Comparison of ENCODE assay signal across 1 cellular context in the genomic region with DNA sequence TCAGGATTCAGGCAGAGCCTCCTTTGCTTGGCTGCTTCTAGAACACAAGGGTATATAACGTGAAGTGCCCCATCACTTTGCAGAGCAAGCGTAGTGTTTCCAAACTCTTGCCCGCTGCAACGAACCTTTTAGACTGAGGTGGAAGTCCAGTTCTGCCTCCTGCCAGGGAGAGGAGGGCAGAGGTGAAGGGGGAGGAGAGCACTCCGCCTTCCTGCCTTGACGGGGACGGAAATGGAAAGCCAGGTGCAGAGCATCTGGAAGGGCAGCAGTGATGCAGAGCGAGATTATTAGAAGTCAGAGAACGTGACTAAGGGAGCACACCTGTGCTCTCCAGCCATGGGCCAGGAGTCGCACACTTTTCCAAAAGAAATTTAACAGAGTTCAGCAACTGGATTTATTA.
TF ChIP-seq lines count a peak whose summit lies in the region.

No MANE protein-coding gene starts in this region.

TF ChIP-seq in HepG2, 621 proteins besides CTCF, POLR2A, EP300 and RAD21 (continued from another document and continues in another):
- TF ChIP-seq, protein P1, sequence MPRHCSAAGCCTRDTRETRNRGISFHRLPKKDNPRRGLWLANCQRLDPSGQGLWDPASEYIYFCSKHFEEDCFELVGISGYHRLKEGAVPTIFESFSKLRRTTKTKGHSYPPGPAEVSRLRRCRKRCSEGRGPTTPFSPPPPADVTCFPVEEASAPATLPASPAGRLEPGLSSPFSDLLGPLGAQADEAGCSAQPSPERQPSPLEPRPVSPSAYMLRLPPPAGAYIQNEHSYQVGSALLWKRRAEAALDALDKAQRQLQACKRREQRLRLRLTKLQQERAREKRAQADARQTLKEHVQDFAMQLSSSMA (CRISPR knock-in tag; IDR thresholded peaks at IDR 0.05), result 0 out of 2 replicates have a peak, but pooled peaks have one; percentile 22
- TF ChIP-seq MAFF (IDR thresholded peaks at IDR 0.05; ENCODE audit: low read depth, low read length) (no peak), ZNF552 (CRISPR knock-in tag; IDR thresholded peaks at IDR 0.05; ENCODE audit: borderline replicate concordance) (no peak), IRX3 (CRISPR knock-in tag; IDR thresholded peaks at IDR 0.05; ENCODE audit: borderline replicate concordance, low read depth) (no peak), NFE2 (CRISPR knock-in tag; IDR thresholded peaks at IDR 0.05) (no peak), RXRB (CRISPR knock-in tag; IDR thresholded peaks at IDR 0.05; ENCODE audit: borderline replicate concordance) (peak; percentile 73; the same call in 1 of the 2 replicates), ZNF24 (IDR thresholded peaks at IDR 0.05) (no peak), ZNF530 (CRISPR knock-in tag; IDR thresholded peaks at IDR 0.05; ENCODE audit: low read depth) (no peak), STAG1 (CRISPR knock-in tag; IDR thresholded peaks at IDR 0.05) (peak; percentile 19; the same call in 1 of the 2 replicates), PHF8 (CRISPR knock-in tag; IDR thresholded peaks at IDR 0.05) (0 out of 2 replicates have a peak, but pooled peaks have one; percentile 20), ZFY (CRISPR knock-in tag; IDR thresholded peaks at IDR 0.05) (no peak), GABPB1 (CRISPR knock-in tag; IDR thresholded peaks at IDR 0.05) (0 out of 2 replicates have a peak, but pooled peaks have one; percentile 21), SRSF9 (IDR thresholded peaks at IDR 0.05; ENCODE audit: borderline replicate concordance, insufficient read depth, low read depth, low read length, poor library complexity, severe bottlenecking) (no peak), NR2F6 (IDR thresholded peaks at IDR 0.05) (peak; percentile 51; the same call in 1 of the 2 replicates), NR2F6 (CRISPR knock-in tag; IDR thresholded peaks at IDR 0.05) (peak; percentile 81), SOX13 (IDR thresholded peaks at IDR 0.05) (no peak), SOX13 (CRISPR knock-in tag; conservative IDR thresholded peaks at IDR 0.05 in 1 of 2, IDR thresholded peaks at IDR 0.05 in 1 of 2) (peak in 1 of 2 experiments; percentile 37; a peak in 1 of 4 replicates), NR2F1 (CRISPR knock-in tag; IDR thresholded peaks at IDR 0.05) (peak; percentile 24 to 36; a peak in 1 of 4 replicates), ZEB1 (IDR thresholded peaks at IDR 0.05; ENCODE audit: insufficient replicate concordance, low read depth) (peak; percentile 39), ZNF292 (CRISPR knock-in tag; IDR thresholded peaks at IDR 0.05; ENCODE audit: borderline replicate concordance, low read depth) (peak; percentile 80; the same call in 1 of the 2 replicates), GATAD2A (CRISPR knock-in tag; IDR thresholded peaks at IDR 0.05) (peak; percentile 60; the same call in 1 of the 2 replicates), NR2C2 (CRISPR knock-in tag; IDR thresholded peaks at IDR 0.05; ENCODE audit: borderline replicate concordance) (peak; percentile 80), ZFP82 (CRISPR knock-in tag; IDR thresholded peaks at IDR 0.05; ENCODE audit: borderline replicate concordance) (no peak), SP5 (CRISPR knock-in tag; IDR thresholded peaks at IDR 0.05; ENCODE audit: borderline replicate concordance, low read depth) (peak; percentile 85), MYC (CRISPR knock-in tag; IDR thresholded peaks at IDR 0.05; ENCODE audit: borderline replicate concordance) (peak; percentile 21; the same call in 1 of the 2 replicates), POGZ (CRISPR knock-in tag; IDR thresholded peaks at IDR 0.05) (peak; percentile 87), ZNF431 (CRISPR knock-in tag; IDR thresholded peaks at IDR 0.05; ENCODE audit: borderline replicate concordance, low read depth) (no peak), ZNF878 (CRISPR knock-in tag; IDR thresholded peaks at IDR 0.05) (no peak), EEA1 (CRISPR knock-in tag; IDR thresholded peaks at IDR 0.05; ENCODE audit: borderline replicate concordance) (no peak), ZNF331 (CRISPR knock-in tag; IDR thresholded peaks at IDR 0.05) (peak; percentile 56; the same call in 1 of the 2 replicates), TRIM24 (CRISPR knock-in tag; IDR thresholded peaks at IDR 0.05) (0 out of 2 replicates have a peak, but pooled peaks have one; percentile 16), ZNF44 (CRISPR knock-in tag; IDR thresholded peaks at IDR 0.05) (no peak), ZNF562 (CRISPR knock-in tag; IDR thresholded peaks at IDR 0.05; ENCODE audit: borderline replicate concordance) (no peak), SOX6 (IDR thresholded peaks at IDR 0.05) (no peak), SOX6 (CRISPR knock-in tag; IDR thresholded peaks at IDR 0.05) (peak; percentile 47; the same call in 1 of the 2 replicates), CEBPG (CRISPR knock-in tag; IDR thresholded peaks at IDR 0.05) (peak; percentile 38; the same call in 1 of the 2 replicates)
- TF ChIP-seq, protein P2, sequence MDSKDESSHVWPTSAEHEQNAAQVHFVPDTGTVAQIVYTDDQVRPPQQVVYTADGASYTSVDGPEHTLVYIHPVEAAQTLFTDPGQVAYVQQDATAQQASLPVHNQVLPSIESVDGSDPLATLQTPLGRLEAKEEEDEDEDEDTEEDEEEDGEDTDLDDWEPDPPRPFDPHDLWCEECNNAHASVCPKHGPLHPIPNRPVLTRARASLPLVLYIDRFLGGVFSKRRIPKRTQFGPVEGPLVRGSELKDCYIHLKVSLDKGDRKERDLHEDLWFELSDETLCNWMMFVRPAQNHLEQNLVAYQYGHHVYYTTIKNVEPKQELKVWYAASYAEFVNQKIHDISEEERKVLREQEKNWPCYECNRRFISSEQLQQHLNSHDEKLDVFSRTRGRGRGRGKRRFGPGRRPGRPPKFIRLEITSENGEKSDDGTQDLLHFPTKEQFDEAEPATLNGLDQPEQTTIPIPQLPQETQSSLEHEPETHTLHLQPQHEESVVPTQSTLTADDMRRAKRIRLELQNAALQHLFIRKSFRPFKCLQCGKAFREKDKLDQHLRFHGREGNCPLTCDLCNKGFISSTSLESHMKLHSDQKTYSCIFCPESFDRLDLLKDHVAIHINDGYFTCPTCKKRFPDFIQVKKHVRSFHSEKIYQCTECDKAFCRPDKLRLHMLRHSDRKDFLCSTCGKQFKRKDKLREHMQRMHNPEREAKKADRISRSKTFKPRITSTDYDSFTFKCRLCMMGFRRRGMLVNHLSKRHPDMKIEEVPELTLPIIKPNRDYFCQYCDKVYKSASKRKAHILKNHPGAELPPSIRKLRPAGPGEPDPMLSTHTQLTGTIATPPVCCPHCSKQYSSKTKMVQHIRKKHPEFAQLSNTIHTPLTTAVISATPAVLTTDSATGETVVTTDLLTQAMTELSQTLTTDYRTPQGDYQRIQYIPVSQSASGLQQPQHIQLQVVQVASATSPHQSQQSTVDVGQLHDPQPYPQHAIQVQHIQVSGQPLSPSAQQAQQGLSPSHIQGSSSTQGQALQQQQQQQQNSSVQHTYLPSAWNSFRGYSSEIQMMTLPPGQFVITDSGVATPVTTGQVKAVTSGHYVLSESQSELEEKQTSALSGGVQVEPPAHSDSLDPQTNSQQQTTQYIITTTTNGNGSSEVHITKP (CRISPR knock-in tag; IDR thresholded peaks at IDR 0.05; ENCODE audit: low read depth), result no peak
- TF ChIP-seq, protein P3, sequence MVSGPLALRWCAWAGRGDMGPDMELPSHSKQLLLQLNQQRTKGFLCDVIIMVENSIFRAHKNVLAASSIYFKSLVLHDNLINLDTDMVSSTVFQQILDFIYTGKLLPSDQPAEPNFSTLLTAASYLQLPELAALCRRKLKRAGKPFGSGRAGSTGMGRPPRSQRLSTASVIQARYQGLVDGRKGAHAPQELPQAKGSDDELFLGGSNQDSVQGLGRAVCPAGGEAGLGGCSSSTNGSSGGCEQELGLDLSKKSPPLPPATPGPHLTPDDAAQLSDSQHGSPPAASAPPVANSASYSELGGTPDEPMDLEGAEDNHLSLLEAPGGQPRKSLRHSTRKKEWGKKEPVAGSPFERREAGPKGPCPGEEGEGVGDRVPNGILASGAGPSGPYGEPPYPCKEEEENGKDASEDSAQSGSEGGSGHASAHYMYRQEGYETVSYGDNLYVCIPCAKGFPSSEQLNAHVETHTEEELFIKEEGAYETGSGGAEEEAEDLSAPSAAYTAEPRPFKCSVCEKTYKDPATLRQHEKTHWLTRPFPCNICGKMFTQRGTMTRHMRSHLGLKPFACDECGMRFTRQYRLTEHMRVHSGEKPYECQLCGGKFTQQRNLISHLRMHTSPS (CRISPR knock-in tag; IDR thresholded peaks at IDR 0.05; ENCODE audit: low read depth), result peak; percentile 85; the same call in 1 of the 2 replicates
- TF ChIP-seq, protein P4, sequence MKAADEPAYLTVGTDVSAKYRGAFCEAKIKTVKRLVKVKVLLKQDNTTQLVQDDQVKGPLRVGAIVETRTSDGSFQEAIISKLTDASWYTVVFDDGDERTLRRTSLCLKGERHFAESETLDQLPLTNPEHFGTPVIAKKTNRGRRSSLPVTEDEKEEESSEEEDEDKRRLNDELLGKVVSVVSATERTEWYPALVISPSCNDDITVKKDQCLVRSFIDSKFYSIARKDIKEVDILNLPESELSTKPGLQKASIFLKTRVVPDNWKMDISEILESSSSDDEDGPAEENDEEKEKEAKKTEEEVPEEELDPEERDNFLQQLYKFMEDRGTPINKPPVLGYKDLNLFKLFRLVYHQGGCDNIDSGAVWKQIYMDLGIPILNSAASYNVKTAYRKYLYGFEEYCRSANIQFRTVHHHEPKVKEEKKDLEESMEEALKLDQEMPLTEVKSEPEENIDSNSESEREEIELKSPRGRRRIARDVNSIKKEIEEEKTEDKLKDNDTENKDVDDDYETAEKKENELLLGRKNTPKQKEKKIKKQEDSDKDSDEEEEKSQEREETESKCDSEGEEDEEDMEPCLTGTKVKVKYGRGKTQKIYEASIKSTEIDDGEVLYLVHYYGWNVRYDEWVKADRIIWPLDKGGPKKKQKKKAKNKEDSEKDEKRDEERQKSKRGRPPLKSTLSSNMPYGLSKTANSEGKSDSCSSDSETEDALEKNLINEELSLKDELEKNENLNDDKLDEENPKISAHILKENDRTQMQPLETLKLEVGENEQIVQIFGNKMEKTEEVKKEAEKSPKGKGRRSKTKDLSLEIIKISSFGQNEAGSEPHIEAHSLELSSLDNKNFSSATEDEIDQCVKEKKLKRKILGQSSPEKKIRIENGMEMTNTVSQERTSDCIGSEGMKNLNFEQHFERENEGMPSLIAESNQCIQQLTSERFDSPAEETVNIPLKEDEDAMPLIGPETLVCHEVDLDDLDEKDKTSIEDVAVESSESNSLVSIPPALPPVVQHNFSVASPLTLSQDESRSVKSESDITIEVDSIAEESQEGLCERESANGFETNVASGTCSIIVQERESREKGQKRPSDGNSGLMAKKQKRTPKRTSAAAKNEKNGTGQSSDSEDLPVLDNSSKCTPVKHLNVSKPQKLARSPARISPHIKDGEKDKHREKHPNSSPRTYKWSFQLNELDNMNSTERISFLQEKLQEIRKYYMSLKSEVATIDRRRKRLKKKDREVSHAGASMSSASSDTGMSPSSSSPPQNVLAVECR (CRISPR knock-in tag; IDR thresholded peaks at IDR 0.05; ENCODE audit: borderline replicate concordance), result peak; percentile 46; the same call in 1 of the 2 replicates
- TF ChIP-seq, protein P5, sequence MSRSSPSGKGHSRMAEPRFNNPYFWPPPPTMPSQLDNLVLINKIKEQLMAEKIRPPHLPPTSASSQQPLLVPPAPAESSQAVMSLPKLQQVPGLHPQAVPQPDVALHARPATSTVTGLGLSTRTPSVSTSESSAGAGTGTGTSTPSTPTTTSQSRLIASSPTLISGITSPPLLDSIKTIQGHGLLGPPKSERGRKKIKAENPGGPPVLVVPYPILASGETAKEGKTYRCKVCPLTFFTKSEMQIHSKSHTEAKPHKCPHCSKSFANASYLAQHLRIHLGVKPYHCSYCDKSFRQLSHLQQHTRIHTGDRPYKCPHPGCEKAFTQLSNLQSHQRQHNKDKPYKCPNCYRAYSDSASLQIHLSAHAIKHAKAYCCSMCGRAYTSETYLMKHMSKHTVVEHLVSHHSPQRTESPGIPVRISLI (CRISPR knock-in tag; IDR thresholded peaks at IDR 0.05; ENCODE audit: borderline replicate concordance), result peak; percentile 67
- TF ChIP-seq, protein P6, sequence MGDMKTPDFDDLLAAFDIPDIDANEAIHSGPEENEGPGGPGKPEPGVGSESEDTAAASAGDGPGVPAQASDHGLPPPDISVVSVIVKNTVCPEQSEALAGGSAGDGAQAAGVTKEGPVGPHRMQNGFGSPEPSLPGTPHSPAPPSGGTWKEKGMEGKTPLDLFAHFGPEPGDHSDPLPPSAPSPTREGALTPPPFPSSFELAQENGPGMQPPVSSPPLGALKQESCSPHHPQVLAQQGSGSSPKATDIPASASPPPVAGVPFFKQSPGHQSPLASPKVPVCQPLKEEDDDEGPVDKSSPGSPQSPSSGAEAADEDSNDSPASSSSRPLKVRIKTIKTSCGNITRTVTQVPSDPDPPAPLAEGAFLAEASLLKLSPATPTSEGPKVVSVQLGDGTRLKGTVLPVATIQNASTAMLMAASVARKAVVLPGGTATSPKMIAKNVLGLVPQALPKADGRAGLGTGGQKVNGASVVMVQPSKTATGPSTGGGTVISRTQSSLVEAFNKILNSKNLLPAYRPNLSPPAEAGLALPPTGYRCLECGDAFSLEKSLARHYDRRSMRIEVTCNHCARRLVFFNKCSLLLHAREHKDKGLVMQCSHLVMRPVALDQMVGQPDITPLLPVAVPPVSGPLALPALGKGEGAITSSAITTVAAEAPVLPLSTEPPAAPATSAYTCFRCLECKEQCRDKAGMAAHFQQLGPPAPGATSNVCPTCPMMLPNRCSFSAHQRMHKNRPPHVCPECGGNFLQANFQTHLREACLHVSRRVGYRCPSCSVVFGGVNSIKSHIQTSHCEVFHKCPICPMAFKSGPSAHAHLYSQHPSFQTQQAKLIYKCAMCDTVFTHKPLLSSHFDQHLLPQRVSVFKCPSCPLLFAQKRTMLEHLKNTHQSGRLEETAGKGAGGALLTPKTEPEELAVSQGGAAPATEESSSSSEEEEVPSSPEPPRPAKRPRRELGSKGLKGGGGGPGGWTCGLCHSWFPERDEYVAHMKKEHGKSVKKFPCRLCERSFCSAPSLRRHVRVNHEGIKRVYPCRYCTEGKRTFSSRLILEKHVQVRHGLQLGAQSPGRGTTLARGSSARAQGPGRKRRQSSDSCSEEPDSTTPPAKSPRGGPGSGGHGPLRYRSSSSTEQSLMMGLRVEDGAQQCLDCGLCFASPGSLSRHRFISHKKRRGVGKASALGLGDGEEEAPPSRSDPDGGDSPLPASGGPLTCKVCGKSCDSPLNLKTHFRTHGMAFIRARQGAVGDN (CRISPR knock-in tag; IDR thresholded peaks at IDR 0.05), result peak; percentile 69
- TF ChIP-seq, protein P7, sequence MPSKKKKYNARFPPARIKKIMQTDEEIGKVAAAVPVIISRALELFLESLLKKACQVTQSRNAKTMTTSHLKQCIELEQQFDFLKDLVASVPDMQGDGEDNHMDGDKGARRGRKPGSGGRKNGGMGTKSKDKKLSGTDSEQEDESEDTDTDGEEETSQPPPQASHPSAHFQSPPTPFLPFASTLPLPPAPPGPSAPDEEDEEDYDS (CRISPR knock-in tag; IDR thresholded peaks at IDR 0.05), result peak; percentile 11; the same call in 1 of the 2 replicates
- TF ChIP-seq, protein P8, sequence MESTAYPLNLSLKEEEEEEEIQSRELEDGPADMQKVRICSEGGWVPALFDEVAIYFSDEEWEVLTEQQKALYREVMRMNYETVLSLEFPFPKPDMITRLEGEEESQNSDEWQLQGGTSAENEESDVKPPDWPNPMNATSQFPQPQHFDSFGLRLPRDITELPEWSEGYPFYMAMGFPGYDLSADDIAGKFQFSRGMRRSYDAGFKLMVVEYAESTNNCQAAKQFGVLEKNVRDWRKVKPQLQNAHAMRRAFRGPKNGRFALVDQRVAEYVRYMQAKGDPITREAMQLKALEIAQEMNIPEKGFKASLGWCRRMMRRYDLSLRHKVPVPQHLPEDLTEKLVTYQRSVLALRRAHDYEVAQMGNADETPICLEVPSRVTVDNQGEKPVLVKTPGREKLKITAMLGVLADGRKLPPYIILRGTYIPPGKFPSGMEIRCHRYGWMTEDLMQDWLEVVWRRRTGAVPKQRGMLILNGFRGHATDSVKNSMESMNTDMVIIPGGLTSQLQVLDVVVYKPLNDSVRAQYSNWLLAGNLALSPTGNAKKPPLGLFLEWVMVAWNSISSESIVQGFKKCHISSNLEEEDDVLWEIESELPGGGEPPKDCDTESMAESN (CRISPR knock-in tag; conservative IDR thresholded peaks at IDR 0.05), result no peak
